In the genomic region with DNA sequence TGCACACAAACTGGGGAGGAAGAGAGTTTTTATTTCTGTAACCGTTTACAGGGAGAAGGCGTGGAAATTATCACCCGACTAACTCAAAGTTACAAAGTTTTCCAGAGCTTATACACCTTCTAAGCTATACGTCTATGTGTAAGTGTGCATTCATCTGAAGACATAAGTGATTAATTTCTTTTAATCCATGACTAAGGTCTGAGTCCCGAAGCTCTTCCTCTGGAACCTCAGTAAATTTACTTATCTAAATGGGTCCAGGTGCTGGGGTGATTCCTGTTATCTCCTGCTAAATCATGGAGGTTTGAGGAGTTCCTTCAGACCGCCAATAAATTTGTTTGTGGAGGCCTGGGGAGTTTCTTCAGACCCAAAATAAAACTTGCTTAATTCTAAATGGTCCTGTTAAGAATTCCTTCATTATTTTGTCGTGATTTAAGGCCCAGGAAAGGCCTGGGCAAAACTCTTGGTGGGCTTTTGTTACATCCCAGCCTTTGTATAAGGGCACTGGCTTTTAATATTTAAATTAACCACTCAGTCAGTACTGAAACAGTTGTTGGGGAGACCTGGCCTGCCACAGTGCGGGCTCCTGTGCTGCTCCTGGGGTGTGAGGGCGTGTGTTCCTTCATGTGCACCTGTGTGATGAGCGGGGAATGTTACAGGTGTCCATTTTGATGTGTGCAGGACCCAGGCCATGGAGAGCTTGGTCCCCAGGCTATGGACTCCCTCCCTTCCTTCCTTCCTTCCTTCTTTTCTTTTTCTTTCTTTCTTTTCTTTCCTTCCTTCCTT, we compare ENCODE assay signal across 2 cellular contexts.
TF ChIP-seq lines count a peak whose summit lies in the region.

No MANE protein-coding gene starts in this region.

TF ChIP-seq in A549, 52 proteins besides CTCF, POLR2A, EP300 and RAD21:
- no peak for TF ChIP-seq ZFP36 (IDR thresholded peaks at IDR 0.05; ENCODE audit: borderline replicate concordance, partially characterized antibody)
- TF ChIP-seq, protein P1, sequence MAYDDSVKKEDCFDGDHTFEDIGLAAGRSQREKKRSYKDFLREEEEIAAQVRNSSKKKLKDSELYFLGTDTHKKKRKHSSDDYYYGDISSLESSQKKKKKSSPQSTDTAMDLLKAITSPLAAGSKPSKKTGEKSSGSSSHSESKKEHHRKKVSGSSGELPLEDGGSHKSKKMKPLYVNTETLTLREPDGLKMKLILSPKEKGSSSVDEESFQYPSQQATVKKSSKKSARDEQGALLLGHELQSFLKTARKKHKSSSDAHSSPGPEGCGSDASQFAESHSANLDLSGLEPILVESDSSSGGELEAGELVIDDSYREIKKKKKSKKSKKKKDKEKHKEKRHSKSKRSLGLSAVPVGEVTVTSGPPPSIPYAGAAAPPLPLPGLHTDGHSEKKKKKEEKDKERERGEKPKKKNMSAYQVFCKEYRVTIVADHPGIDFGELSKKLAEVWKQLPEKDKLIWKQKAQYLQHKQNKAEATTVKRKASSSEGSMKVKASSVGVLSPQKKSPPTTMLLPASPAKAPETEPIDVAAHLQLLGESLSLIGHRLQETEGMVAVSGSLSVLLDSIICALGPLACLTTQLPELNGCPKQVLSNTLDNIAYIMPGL (CRISPR knock-in tag; IDR thresholded peaks at IDR 0.05; ENCODE audit: borderline replicate concordance), result no peak
- no peak for TF ChIP-seq GATA3 (IDR thresholded peaks at IDR 0.05; ENCODE audit: borderline replicate concordance)
- TF ChIP-seq POLR2AphosphoS2 (conservative IDR thresholded peaks at IDR 0.05; ENCODE audit: low read length), result no peak
- no peak for TF ChIP-seq JUNB (IDR thresholded peaks at IDR 0.05)
- TF ChIP-seq EHMT2 (IDR thresholded peaks at IDR 0.05; ENCODE audit: low read depth), result no peak
- TF ChIP-seq, protein P2, sequence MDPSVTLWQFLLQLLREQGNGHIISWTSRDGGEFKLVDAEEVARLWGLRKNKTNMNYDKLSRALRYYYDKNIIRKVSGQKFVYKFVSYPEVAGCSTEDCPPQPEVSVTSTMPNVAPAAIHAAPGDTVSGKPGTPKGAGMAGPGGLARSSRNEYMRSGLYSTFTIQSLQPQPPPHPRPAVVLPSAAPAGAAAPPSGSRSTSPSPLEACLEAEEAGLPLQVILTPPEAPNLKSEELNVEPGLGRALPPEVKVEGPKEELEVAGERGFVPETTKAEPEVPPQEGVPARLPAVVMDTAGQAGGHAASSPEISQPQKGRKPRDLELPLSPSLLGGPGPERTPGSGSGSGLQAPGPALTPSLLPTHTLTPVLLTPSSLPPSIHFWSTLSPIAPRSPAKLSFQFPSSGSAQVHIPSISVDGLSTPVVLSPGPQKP (IDR thresholded peaks at IDR 0.05; ENCODE audit: low read depth, low read length), result no peak

TF ChIP-seq in IMR-90, 13 proteins besides CTCF, POLR2A, EP300 and RAD21:
- TF ChIP-seq RFX5 (IDR thresholded peaks at IDR 0.05; ENCODE audit: low read depth, low read length) (no peak), SMC3 (IDR thresholded peaks at IDR 0.05; ENCODE audit: low read depth, low read length) (no peak), CEBPB (IDR thresholded peaks at IDR 0.05; ENCODE audit: low read depth, low read length) (no peak), MXI1 (IDR thresholded peaks at IDR 0.05; ENCODE audit: borderline replicate concordance, low read depth, low read length) (no peak), RCOR1 (IDR thresholded peaks at IDR 0.05; ENCODE audit: insufficient replicate concordance, low read length) (no peak), CHD1 (IDR thresholded peaks at IDR 0.05; ENCODE audit: low read depth, low read length) (no peak), FOS (IDR thresholded peaks at IDR 0.05; ENCODE audit: low read depth, low read length) (no peak), MAZ (IDR thresholded peaks at IDR 0.05; ENCODE audit: borderline replicate concordance, low read depth, low read length) (no peak), BHLHE40 (IDR thresholded peaks at IDR 0.05; ENCODE audit: low read depth, low read length) (no peak), NFE2L2 (IDR thresholded peaks at IDR 0.05; ENCODE audit: low read depth, low read length) (no peak), MAFK (IDR thresholded peaks at IDR 0.05; ENCODE audit: low read depth, low read length) (no peak)
- TF ChIP-seq, protein P3, sequence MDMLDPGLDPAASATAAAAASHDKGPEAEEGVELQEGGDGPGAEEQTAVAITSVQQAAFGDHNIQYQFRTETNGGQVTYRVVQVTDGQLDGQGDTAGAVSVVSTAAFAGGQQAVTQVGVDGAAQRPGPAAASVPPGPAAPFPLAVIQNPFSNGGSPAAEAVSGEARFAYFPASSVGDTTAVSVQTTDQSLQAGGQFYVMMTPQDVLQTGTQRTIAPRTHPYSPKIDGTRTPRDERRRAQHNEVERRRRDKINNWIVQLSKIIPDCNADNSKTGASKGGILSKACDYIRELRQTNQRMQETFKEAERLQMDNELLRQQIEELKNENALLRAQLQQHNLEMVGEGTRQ (IDR thresholded peaks at IDR 0.05; ENCODE audit: low read depth, low read length), result no peak
- TF ChIP-seq, protein P2 (IDR thresholded peaks at IDR 0.05; ENCODE audit: borderline replicate concordance, low read depth, low read length), result no peak
